ENCODE assay signal across 29 cellular contexts in genomic region chr7:115638853-115639252, GRCh38.
"Had no signal": no experiment of that assay in that cellular context is flagged by ENCODE, and none has a peak within 500 bp of the region (broad histone marks: within the 10 kb centered on the region; RNA-seq: fewer than 3 reads in every experiment).

No MANE protein-coding gene starts in this region.

- H3K36me3 Mint-ChIP-seq: stimulated activated effector memory CD8-positive, alpha-beta T cell treated with anti-CD3 and anti-CD28 coated beads, Interleukin-12 subunit alpha, Interleukin-12 subunit beta, amount 100 ng/mL, for 72 hours; stimulated activated memory B cell treated with anti-CD40 and anti-IgM and Interleukin-4, amounts not matched to agents 10 μg/mL and 1 μg/mL and 100 μg/mL, for 72 hours; stimulated activated naive B cell treated with anti-CD40 and anti-IgM and Interleukin-4, amounts not matched to agents 10 μg/mL and 1 μg/mL and 100 μg/mL, for 72 hours; type B pancreatic cell had no signal

- ATAC-seq: stimulated activated effector memory CD8-positive, alpha-beta T cell treated with anti-CD3 and anti-CD28 coated beads, Interleukin-12 subunit alpha, Interleukin-12 subunit beta, amount 100 ng/mL, for 72 hours; stimulated activated memory B cell treated with anti-CD40 and anti-IgM and Interleukin-4, amounts not matched to agents 10 μg/mL and 1 μg/mL and 100 μg/mL, for 72 hours; stimulated activated naive B cell treated with anti-CD40 and anti-IgM and Interleukin-4, amounts not matched to agents 10 μg/mL and 1 μg/mL and 100 μg/mL, for 72 hours; stimulated activated naive CD8-positive, alpha-beta T cell treated with anti-CD3 and anti-CD28 coated beads, Interleukin-15, amount 100 ng/mL, for 72 hours; stimulated activated naive CD8-positive, alpha-beta T cell treated with anti-CD3 and anti-CD28 coated beads, Interleukin-15, Interleukin-2, amounts not matched to agents 100 U/mL and 50 U/mL, for 24 hours; upper lobe of right lung had no signal

- H3K36me3 ChIP-seq: stomach, suprapubic skin, thoracic aorta, thyroid gland, tibial artery, tibial nerve, transverse colon, upper lobe of left lung, upper lobe of right lung, vagina had no signal

- H3K9me3 ChIP-seq: suprapubic skin, testis, thyroid gland, upper lobe of right lung, vagina had no signal

- H3K4me3 Mint-ChIP-seq: stimulated activated effector memory CD8-positive, alpha-beta T cell treated with anti-CD3 and anti-CD28 coated beads, Interleukin-12 subunit alpha, Interleukin-12 subunit beta, amount 100 ng/mL, for 72 hours; stimulated activated memory B cell treated with anti-CD40 and anti-IgM and Interleukin-4, amounts not matched to agents 10 μg/mL and 1 μg/mL and 100 μg/mL, for 72 hours; stimulated activated naive B cell treated with anti-CD40 and anti-IgM and Interleukin-4, amounts not matched to agents 10 μg/mL and 1 μg/mL and 100 μg/mL, for 72 hours; stimulated activated naive CD8-positive, alpha-beta T cell treated with anti-CD3 and anti-CD28 coated beads, Interleukin-15, amount 100 ng/mL, for 72 hours; stimulated activated naive CD8-positive, alpha-beta T cell treated with anti-CD3 and anti-CD28 coated beads, Interleukin-15, Interleukin-2, amounts not matched to agents 100 ng/mL and 50 ng/mL, for 24 hours; type B pancreatic cell had no signal

- H3K4me3 ChIP-seq: stomach, suprapubic skin, testis, thoracic aorta, thyroid gland, tibial artery, tibial nerve, transverse colon, upper lobe of left lung, upper lobe of right lung, uterus, vagina had no signal

- H3K27ac ChIP-seq: stomach, suprapubic skin, testis, thoracic aorta, thyroid gland, tibial artery, tibial nerve, transverse colon, upper lobe of left lung, upper lobe of right lung, uterus, vagina had no signal

- H3K27me3 Mint-ChIP-seq: stimulated activated memory B cell treated with anti-CD40 and anti-IgM and Interleukin-4, amounts not matched to agents 10 μg/mL and 1 μg/mL and 100 μg/mL, for 72 hours; stimulated activated naive B cell treated with anti-CD40 and anti-IgM and Interleukin-4, amounts not matched to agents 10 μg/mL and 1 μg/mL and 100 μg/mL, for 72 hours; stimulated activated naive CD8-positive, alpha-beta T cell treated with anti-CD3 and anti-CD28 coated beads, Interleukin-15, amount 100 ng/mL, for 72 hours; stimulated activated naive CD8-positive, alpha-beta T cell treated with anti-CD3 and anti-CD28 coated beads, Interleukin-15, Interleukin-2, amounts not matched to agents 100 ng/mL and 50 ng/mL, for 24 hours; type B pancreatic cell had no signal

- H3K27ac Mint-ChIP-seq: stimulated activated effector memory CD8-positive, alpha-beta T cell treated with anti-CD3 and anti-CD28 coated beads, Interleukin-12 subunit alpha, Interleukin-12 subunit beta, amount 100 ng/mL, for 72 hours; stimulated activated memory B cell treated with anti-CD40 and anti-IgM and Interleukin-4, amounts not matched to agents 10 μg/mL and 1 μg/mL and 100 μg/mL, for 72 hours; stimulated activated naive B cell treated with anti-CD40 and anti-IgM and Interleukin-4, amounts not matched to agents 10 μg/mL and 1 μg/mL and 100 μg/mL, for 72 hours; stimulated activated naive CD8-positive, alpha-beta T cell treated with anti-CD3 and anti-CD28 coated beads, Interleukin-15, amount 100 ng/mL, for 72 hours; stimulated activated naive CD8-positive, alpha-beta T cell treated with anti-CD3 and anti-CD28 coated beads, Interleukin-15, Interleukin-2, amounts not matched to agents 100 ng/mL and 50 ng/mL, for 24 hours; type B pancreatic cell had no signal

- H3K4me1 Mint-ChIP-seq: stimulated activated effector memory CD8-positive, alpha-beta T cell treated with anti-CD3 and anti-CD28 coated beads, Interleukin-12 subunit alpha, Interleukin-12 subunit beta, amount 100 ng/mL, for 72 hours; stimulated activated memory B cell treated with anti-CD40 and anti-IgM and Interleukin-4, amounts not matched to agents 10 μg/mL and 1 μg/mL and 100 μg/mL, for 72 hours; stimulated activated naive B cell treated with anti-CD40 and anti-IgM and Interleukin-4, amounts not matched to agents 10 μg/mL and 1 μg/mL and 100 μg/mL, for 72 hours; stimulated activated naive CD8-positive, alpha-beta T cell treated with anti-CD3 and anti-CD28 coated beads, Interleukin-15, amount 100 ng/mL, for 72 hours had no signal

- FAIRE-seq: urothelium cell line had no signal

- H3K27me3 ChIP-seq: stomach, suprapubic skin, testis, thyroid gland, tibial artery, tibial nerve, transverse colon, upper lobe of left lung, upper lobe of right lung, uterus, vagina had no signal

- H3K4me1 ChIP-seq: suprapubic skin, testis, thyroid gland, tibial nerve, transverse colon, uterus, vagina had no signal

- DNase-seq: stimulated activated CD4-positive, alpha-beta T cell treated with anti-CD3 and anti-CD28 coated beads, Interleukin-2, amount 100 ng/mL, for 48 hours; stimulated activated CD4-positive, alpha-beta T cell treated with anti-CD3 and anti-CD28 coated beads, Interleukin-4, amount 100 ng/mL, for 1 hour; stimulated activated CD4-positive, alpha-beta T cell treated with anti-CD3 and anti-CD28 coated beads, Interleukin-4, amount 100 ng/mL, for 24 hours; stimulated activated CD4-positive, alpha-beta T cell treated with anti-CD3 and anti-CD28 coated beads, Interleukin-4, amount 100 ng/mL, for 4 hours; stimulated activated CD8-positive, alpha-beta memory T cell treated with anti-CD3 and anti-CD28 coated beads, Interleukin-4, amount 100 ng/mL, for 48 hours; stimulated activated naive B cell treated with anti-CD40 and anti-IgM and Interleukin-4, amounts not matched to agents 10 μg/mL and 1 μg/mL and 100 μg/mL, for 72 hours; stimulated activated naive CD4-positive, alpha-beta T cell; stimulated activated naive CD4-positive, alpha-beta T cell treated with Interleukin-2 at 50 U/mL for 16 hours; stimulated activated naive CD8-positive, alpha-beta T cell treated with anti-CD3 and anti-CD28 coated beads, Interleukin-15, amount 100 ng/mL, for 72 hours; stimulated activated naive CD8-positive, alpha-beta T cell treated with anti-CD3 and anti-CD28 coated beads, Interleukin-15, Interleukin-2, amounts not matched to agents 100 U/mL and 50 U/mL, for 24 hours; stomach; substantia nigra; testis; thyroid gland; tibial artery; transverse colon; trophoblast cell; upper lobe of left lung; upper lobe of right lung; uterus had no signal
